In genomic region chr12:70242695-70243509, GRCh38 we compare ENCODE assay signal across 1 cellular context.
TF ChIP-seq lines count a peak whose summit lies in the region.

Gene CNOT2, plus strand, starts transcription at chr12:70243433. Its CDS starts 34,794 bp downstream, at chr12:70278227.

TF ChIP-seq in K562, 482 proteins besides CTCF, POLR2A, EP300 and RAD21 (continued from another document and continues in another):
- TF ChIP-seq ZNF318 (IDR thresholded peaks at IDR 0.05; ENCODE audit: borderline replicate concordance in 1 of 2, low read depth in 1 of 2) (peak in 1 of 2 experiments; percentile 37; a peak in 1 of 4 replicates), STAT5A (IDR thresholded peaks at IDR 0.05; ENCODE audit: borderline replicate concordance, low read length) (no peak; the same call in 1 of the 2 replicates), RNF219 (CRISPR knock-in tag; IDR thresholded peaks at IDR 0.05) (no peak), ZNF830 (CRISPR knock-in tag; IDR thresholded peaks at IDR 0.05) (0 out of 2 replicates have a peak, but pooled peaks have one; percentile 62), ZBTB26 (CRISPR knock-in tag; IDR thresholded peaks at IDR 0.05) (no peak), SP2 (IDR thresholded peaks at IDR 0.05; ENCODE audit: extremely low read depth, low read depth, low read length, poor library complexity, severe bottlenecking) (no peak), CEBPB (tag; IDR thresholded peaks at IDR 0.05) (peak; percentile 80), FOXP4 (CRISPR knock-in tag; IDR thresholded peaks at IDR 0.05; ENCODE audit: borderline replicate concordance) (peak; percentile 88; the same call in 1 of the 2 replicates), CC2D1A (IDR thresholded peaks at IDR 0.05) (peak; percentile 38; the same call in 1 of the 2 replicates), KDM1A (IDR thresholded peaks at IDR 0.05) (no peak), MYNN (IDR thresholded peaks at IDR 0.05) (no peak; the same call in 1 of the 2 replicates), MYNN (CRISPR knock-in tag; IDR thresholded peaks at IDR 0.05) (no peak), ZNF133 (CRISPR knock-in tag; IDR thresholded peaks at IDR 0.05) (no peak), E2F1 (CRISPR knock-in tag; IDR thresholded peaks at IDR 0.05) (no peak), FOXM1 (IDR thresholded peaks at IDR 0.05; ENCODE audit: low read depth) (peak; percentile 20; the same call in 1 of the 2 replicates), FOXM1 (CRISPR knock-in tag; IDR thresholded peaks at IDR 0.05; ENCODE audit: low read depth) (peak; percentile 76; the same call in 1 of the 2 replicates), PRDM10 (IDR thresholded peaks at IDR 0.05; ENCODE audit: partially characterized antibody) (peak; percentile 66), BCL6 (CRISPR knock-in tag; IDR thresholded peaks at IDR 0.05) (no peak), FOXP1 (CRISPR knock-in tag; IDR thresholded peaks at IDR 0.05) (peak; percentile 86), SMAD4 (CRISPR knock-in tag; conservative IDR thresholded peaks at IDR 0.05) (peak; percentile 57), PHF8 (IDR thresholded peaks at IDR 0.05; ENCODE audit: borderline replicate concordance, low read length) (peak; percentile 92), FOXK1 (CRISPR knock-in tag; IDR thresholded peaks at IDR 0.05; ENCODE audit: borderline replicate concordance) (peak; percentile 92; the same call in 1 of the 2 replicates), ZNF408 (CRISPR knock-in tag; IDR thresholded peaks at IDR 0.05; ENCODE audit: low read depth) (no peak), SAFB2 (IDR thresholded peaks at IDR 0.05; ENCODE audit: borderline replicate concordance, low read depth, low read length, severe bottlenecking) (no peak), THRAP3 (IDR thresholded peaks at IDR 0.05; ENCODE audit: borderline replicate concordance) (no peak; the same call in 1 of the 2 replicates), CEBPZ (IDR thresholded peaks at IDR 0.05; ENCODE audit: borderline replicate concordance, low read depth, low read length) (no peak), PHB (CRISPR knock-in tag; IDR thresholded peaks at IDR 0.05) (no peak), FOXJ2 (tag; IDR thresholded peaks at IDR 0.05) (peak; percentile 76), RUNX1 (IDR thresholded peaks at IDR 0.05; ENCODE audit: low read depth) (no peak), KLF16 (IDR thresholded peaks at IDR 0.05) (0 out of 2 replicates have a peak, but pooled peaks have one; percentile 31), GATAD2B (IDR thresholded peaks at IDR 0.05; ENCODE audit: borderline replicate concordance) (no peak), TAF15 (IDR thresholded peaks at IDR 0.05; ENCODE audit: low read depth, low read length) (no peak), ELF1 (tag; IDR thresholded peaks at IDR 0.05) (peak; percentile 68; the same call in 1 of the 2 replicates)
